1 cellular context compared by ENCODE assay signal in genomic region chr18:35489913-35490490, GRCh38.
TF ChIP-seq lines count a peak whose summit lies in the region.

No MANE protein-coding gene starts in this region.

TF ChIP-seq in HCT116, 20 proteins besides CTCF, POLR2A, EP300 and RAD21:
- TF ChIP-seq SP1 (IDR thresholded peaks at IDR 0.05; ENCODE audit: low read depth) (no peak), SIN3A (IDR thresholded peaks at IDR 0.05; ENCODE audit: low read depth) (no peak)
